In genomic region chr15:100593431-100593830, GRCh38 we compare ENCODE assay signal across 14 cellular contexts.
"Had no signal": no experiment of that assay in that cellular context is flagged by ENCODE, and none has a peak within 500 bp of the region (broad histone marks: within the 10 kb centered on the region; RNA-seq: fewer than 3 reads in every experiment).

No MANE protein-coding gene starts in this region.

- H3K4me3 ChIP-seq: ovary, smooth muscle cell, upper lobe of right lung had no signal

- H3K9me3 Mint-ChIP-seq: natural killer cell; stimulated activated effector memory CD8-positive, alpha-beta T cell treated with anti-CD3 and anti-CD28 coated beads, Interleukin-12 subunit alpha, Interleukin-12 subunit beta, amount 100 ng/mL, for 72 hours had no signal

- H3K27me3 ChIP-seq: ovary, upper lobe of right lung had no signal

- H3K36me3 Mint-ChIP-seq: natural killer cell had no signal

- H3K27ac Mint-ChIP-seq: stimulated activated effector memory CD8-positive, alpha-beta T cell treated with anti-CD3 and anti-CD28 coated beads, Interleukin-12 subunit alpha, Interleukin-12 subunit beta, amount 100 ng/mL, for 72 hours had no signal

- ATAC-seq: left cardiac atrium; natural killer cell; sciatic nerve; stimulated activated effector memory CD8-positive, alpha-beta T cell treated with anti-CD3 and anti-CD28 coated beads, Interleukin-12 subunit alpha, Interleukin-12 subunit beta, amount 100 ng/mL, for 72 hours; upper lobe of right lung had no signal

- H3K36me3 ChIP-seq: ovary, upper lobe of right lung had no signal

- DNase-seq: activated CD8-positive, alpha-beta memory T cell treated with anti-CD3 and anti-CD28 coated beads, Interleukin-2, amount 50 U/mL, for 4 hours; dermis blood vessel endothelial cell; effector memory CD4-positive, alpha-beta T cell; hippocampal formation; left cardiac atrium; natural killer cell; ovary; stimulated activated CD4-positive, alpha-beta T cell treated with anti-CD3 and anti-CD28 coated beads, Interleukin-4, amount 100 ng/mL, for 1 hour; upper lobe of right lung had no signal

- H3K27ac ChIP-seq: ovary, upper lobe of right lung had no signal

- FAIRE-seq: islet of Langerhans had no signal

- H3K4me3 Mint-ChIP-seq: activated naive CD4-positive, alpha-beta T cell treated with anti-CD3 and anti-CD28 coated beads, Interleukin-2, amount 10 ng/mL, durations not matched to agents 7 days and 5 days; natural killer cell; stimulated activated effector memory CD8-positive, alpha-beta T cell treated with anti-CD3 and anti-CD28 coated beads, Interleukin-12 subunit alpha, Interleukin-12 subunit beta, amount 100 ng/mL, for 72 hours had no signal

- H3K9me3 ChIP-seq: ovary, upper lobe of right lung had no signal

- H3K27me3 Mint-ChIP-seq: activated naive CD4-positive, alpha-beta T cell treated with anti-CD3 and anti-CD28 coated beads, Interleukin-2, amount 10 ng/mL, durations not matched to agents 7 days and 5 days had no signal
